9 cellular contexts compared by ENCODE assay signal in the genomic region with DNA sequence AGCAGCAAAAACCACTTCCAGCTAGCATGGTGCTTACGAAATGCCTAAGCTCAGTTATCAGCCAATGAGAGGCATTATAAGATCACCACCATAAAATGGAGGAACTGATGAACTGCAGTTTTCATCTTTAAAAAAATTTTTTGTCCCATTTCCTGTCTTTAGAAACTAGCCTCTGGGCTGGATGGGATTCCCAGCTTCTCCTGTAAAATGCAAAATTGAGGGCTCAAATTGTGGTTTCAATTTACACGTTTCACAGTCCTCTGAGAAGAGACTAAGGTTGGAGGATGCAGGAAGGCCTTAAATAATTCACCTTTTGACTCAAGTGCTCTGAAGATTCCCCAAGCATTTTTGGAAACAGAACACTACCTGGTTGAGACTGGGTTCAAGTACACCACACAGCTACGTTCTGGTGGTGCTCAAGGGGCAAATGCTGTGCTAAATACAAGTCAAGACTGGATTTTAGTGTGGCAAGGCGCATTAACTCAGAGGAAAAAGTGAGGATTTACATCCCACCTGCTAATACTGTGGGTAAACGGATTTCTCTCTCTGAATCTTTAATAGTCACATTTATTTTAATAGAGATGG. TPM values are rescaled to one million over a fixed set of nuclear protein-coding genes. Genes with fewer than 3 reads are reported as not detected.
DNase-seq lines count a peak whose midpoint lies in the region; ATAC-seq, FAIRE-seq and TF ChIP-seq lines count a peak whose summit lies in the region.
"Had no signal": no experiment of that assay in that cellular context is flagged by ENCODE, and none has a peak within 500 bp of the region (broad histone marks: within the 10 kb centered on the region; RNA-seq: fewer than 3 reads in every experiment).

No MANE protein-coding gene starts in this region.

- no peak overlapping the region for H3K9ac ChIP-seq in trophoblast cell (ENCODE audit: low read length)

- no peak overlapping the region for H2BK12ac ChIP-seq in trophoblast cell (ENCODE audit: low read length)

- TF ChIP-seq CTCF in WI38 (IDR thresholded peaks at IDR 0.05; ENCODE audit: low read depth, low read length) = no peak
- no peak for TF ChIP-seq CTCF in fibroblast of the aortic adventitia (IDR thresholded peaks at IDR 0.05; ENCODE audit: insufficient read depth, low read length)

- H3K9me3 Mint-ChIP-seq in CD8-positive, alpha-beta memory T cell = no peaks in the 10 kb centered on the region

- H3K18ac ChIP-seq in trophoblast cell (ENCODE audit: low read length) = no peak overlapping the region

- no peak overlapping the region for H3K14ac ChIP-seq in trophoblast cell (ENCODE audit: low read length)

- H3K4me3 Mint-ChIP-seq in CD8-positive, alpha-beta memory T cell = peak overlapping the region; percentile 88 to 99 (median 96)

- no peak overlapping the region for H4K91ac ChIP-seq in trophoblast cell (ENCODE audit: low read depth, low read length)

- H3K27ac Mint-ChIP-seq in CD8-positive, alpha-beta memory T cell = peak overlapping the region; percentile 85 to 99 (median 98)

- POLR2A ChIA-PET in CD8-positive, alpha-beta memory T cell (lab: Charles Lee) = interaction anchor here (0.7 to 2.6 kb wide), 4 partner anchors 35 to 428 kb away, joined by 4 to 16 read pairs (median 7); a partner anchor contains a TSS

- H3K4me1 Mint-ChIP-seq in CD8-positive, alpha-beta memory T cell = peaks cover 28 to 31% (median 30%) of the 10 kb centered on the region in 3 donors

- peak; percentile 9 for FAIRE-seq in HTR-8/SVneo (lab: Jason Lieb, UNC)
- FAIRE-seq: TTC549 had no signal

- H3K27ac ChIP-seq in CD8-positive, alpha-beta memory T cell (ENCODE audit: low read depth, low read length) = peak overlapping the region; percentile 88
- H3K27ac ChIP-seq in trophoblast cell (ENCODE audit: low read depth, low read length) = no peak overlapping the region

- no peak overlapping the region for H2BK120ac ChIP-seq in trophoblast cell (ENCODE audit: insufficient read depth, low read length, poor library complexity)

- no peaks in the 10 kb centered on the region for H3K36me3 ChIP-seq in CD8-positive, alpha-beta memory T cell (ENCODE audit: insufficient read depth, low read length)
- H3K36me3 ChIP-seq in trophoblast cell (ENCODE audit: control insufficient read depth in 1 of 2, insufficient read depth in 2 of 2, low read length in 2 of 2) = no peaks in the 10 kb centered on the region

- no peaks in the 10 kb centered on the region for H3K9me3 ChIP-seq in CD8-positive, alpha-beta memory T cell (ENCODE audit: low read length)
- H3K9me3 ChIP-seq in trophoblast cell (ENCODE audit: insufficient read depth, low read depth, low read length) = no peaks in the 10 kb centered on the region

- peak overlapping the region; percentile 73 for H3K4me2 ChIP-seq in trophoblast cell (ENCODE audit: low read length)

- peaks cover 3% of the 10 kb centered on the region for H3K79me2 ChIP-seq in trophoblast cell (ENCODE audit: control insufficient read depth, insufficient read depth, low read length, poor library complexity)

- H3K36me3 Mint-ChIP-seq in CD8-positive, alpha-beta memory T cell = peaks cover 0 to 17% (median 6%) of the 10 kb centered on the region in 3 donors

- H2BK5ac ChIP-seq in trophoblast cell (ENCODE audit: low read depth, low read length, poor library complexity) = no peak overlapping the region

- peak overlapping the region; percentile 91 for H3K4me3 ChIP-seq in CD8-positive, alpha-beta memory T cell (ENCODE audit: low read length)
- peak overlapping the region; percentile 81 for H3K4me3 ChIP-seq in WI38 (ENCODE audit: low read depth, low read length)
- H3K4me3 ChIP-seq in fibroblast of the aortic adventitia (ENCODE audit: low read depth, low read length) = peak overlapping the region; percentile 88
- no peak overlapping the region for H3K4me3 ChIP-seq in trophoblast cell (ENCODE audit: low read depth, low read length)

- H3K4me1 ChIP-seq in CD8-positive, alpha-beta memory T cell (ENCODE audit: insufficient read depth, low read length) = peaks cover 20% of the 10 kb centered on the region
- H3K4me1 ChIP-seq in trophoblast cell (ENCODE audit: control insufficient read depth in 1 of 2, insufficient read depth in 2 of 2, low read length in 2 of 2) = peaks cover 0 to 2% of the 10 kb centered on the region in 2 experiments

- no peak overlapping the region for H3K23ac ChIP-seq in trophoblast cell (ENCODE audit: low read length)

- H4K12ac ChIP-seq in trophoblast cell (ENCODE audit: low read depth, low read length) = no peak overlapping the region

- H3K27me3 Mint-ChIP-seq in CD8-positive, alpha-beta memory T cell = no peaks in the 10 kb centered on the region

- H2AFZ ChIP-seq in trophoblast cell (ENCODE audit: insufficient read depth, low read length, poor library complexity) = peak overlapping the region; percentile 87

- CTCF ChIA-PET in CD8-positive, alpha-beta memory T cell (lab: Charles Lee) = interaction anchor here (1.1 to 2.4 kb wide), 6 partner anchors 15 to 119 kb away, joined by 4 to 20 read pairs (median 6); a partner anchor contains a TSS

- H3K79me1 ChIP-seq in trophoblast cell (ENCODE audit: low read length) = peaks cover 3% of the 10 kb centered on the region

- DNase-seq in CD8-positive, alpha-beta memory T cell = peak in 2 of 5 donors; percentile 19 to 26
- DNase-seq in HTR-8/SVneo (ENCODE audit: insufficient read length, low spot score) (no peak), fibroblast of the aortic adventitia (ENCODE audit: low read depth) (peak; percentile 35), trophoblast cell (no peak), NCI-H2029 treated with DMSO at 0.1 percent for 48 hours (lab: John Stamatoyannopoulos, UW) (no peak)
- no peak for DNase-seq in stimulated activated CD8-positive, alpha-beta memory T cell treated with anti-CD3 and anti-CD28 coated beads, Interleukin-4, amount 100 ng/mL, for 48 hours

- H3K4ac ChIP-seq in trophoblast cell (ENCODE audit: low read depth, low read length) = no peak overlapping the region

- WGBS in trophoblast cell (ENCODE audit: extremely low coverage, insufficient coverage, insufficient read length) = no CpG with 5 or more reads among the region's 5 CpGs

- no peak for ATAC-seq in HG02798 (IDR thresholded peaks at IDR 0.05; ENCODE audit: poor library complexity, unreplicated experiment)

- peak overlapping the region; percentile 84 for H4K8ac ChIP-seq in trophoblast cell (ENCODE audit: low read depth, low read length)

- no peaks in the 10 kb centered on the region for H3K27me3 ChIP-seq in CD8-positive, alpha-beta memory T cell (ENCODE audit: insufficient read depth, low read length, poor library complexity, severe bottlenecking)
- no peaks in the 10 kb centered on the region for H3K27me3 ChIP-seq in trophoblast cell (ENCODE audit: insufficient read depth, low read length)

- no peak overlapping the region for H2AK5ac ChIP-seq in trophoblast cell (ENCODE audit: low read length)

RNA-seq across cellular contexts. Expression of a gene that starts 0.9 kb away (rescaled TPM):
- 1 to 10 TPM; 4.6 to 5.9 TPM for total RNA-seq in CD8-positive, alpha-beta memory T cell
- 6.2 TPM for polyA plus RNA-seq in CD8-positive, alpha-beta memory T cell
- 7.9 and 14.8 TPM in 2 replicates for total RNA-seq in fibroblast of the aortic adventitia (ENCODE audit: low replicate concordance)
- 0.49 and 0.57 TPM in 2 replicates for polyA plus RNA-seq in trophoblast cell (2013)

RNA-seq across cellular contexts. Expression of a gene that starts 35.0 kb away (rescaled TPM):
- 10 to 100 TPM; 22.9 to 25.7 TPM for total RNA-seq in CD8-positive, alpha-beta memory T cell
- 24.1 TPM for polyA plus RNA-seq in CD8-positive, alpha-beta memory T cell
- 19.3 and 21.4 TPM in 2 replicates for total RNA-seq in fibroblast of the aortic adventitia (ENCODE audit: low replicate concordance)
- polyA plus RNA-seq in trophoblast cell (2013) = 13.5 and 14.6 TPM in 2 replicates
